8 cellular contexts compared by ENCODE assay signal in genomic region chr19:1261512-1261862, GRCh38. TPM values are rescaled to one million over a fixed set of nuclear protein-coding genes. Genes with fewer than 3 reads are reported as not detected.
DNase-seq lines count a peak whose midpoint lies in the region; ATAC-seq and TF ChIP-seq lines count a peak whose summit lies in the region.

No MANE protein-coding gene starts in this region.

- peaks cover 63% of the 10 kb centered on the region for H3K4me1 ChIP-seq in effector memory CD4-positive, alpha-beta T cell (ENCODE audit: control insufficient read depth, insufficient read depth, low read length, poor library complexity, severe bottlenecking)

- H3K9me2 ChIP-seq in neural cell (ENCODE audit: insufficient read depth, low read length) = no peaks in the 10 kb centered on the region

- H3K79me2 ChIP-seq in neural cell (replicated peaks; ENCODE audit: insufficient read depth, low read length) = peaks cover 35% of the 10 kb centered on the region

- TF ChIP-seq CTCF in GM12872 (IDR thresholded peaks at IDR 0.05; ENCODE audit: insufficient read depth, low read depth, low read length) (peak; percentile 39; the same call in 2 of the 3 replicates), neural cell (IDR thresholded peaks at IDR 0.05; ENCODE audit: poor library complexity, severe bottlenecking) (peak; percentile 51)

- H3K27ac ChIP-seq in effector memory CD4-positive, alpha-beta T cell (ENCODE audit: insufficient read depth, low read length, poor library complexity, severe bottlenecking) = peak overlapping the region; percentile 97
- peak overlapping the region; percentile 98 for H3K27ac ChIP-seq in neural cell (ENCODE audit: low read length)

- peak overlapping the region; percentile 94 for H3K4me2 ChIP-seq in neural cell (ENCODE audit: low read length)

- TF ChIP-seq EP300 in neural cell (conservative IDR thresholded peaks at IDR 0.05; ENCODE audit: poor library complexity, severe bottlenecking) = no peak

- no peaks in the 10 kb centered on the region for H3K27me3 ChIP-seq in effector memory CD4-positive, alpha-beta T cell (replicated peaks; ENCODE audit: control insufficient read depth, insufficient read depth, low read length, poor library complexity, severe bottlenecking)
- H3K27me3 ChIP-seq in neural cell (ENCODE audit: insufficient read depth, low read depth, low read length) = no peaks in the 10 kb centered on the region

- H3K9ac ChIP-seq in neural cell (ENCODE audit: low read length) = peak overlapping the region; percentile 95

- no peaks in the 10 kb centered on the region for H3K9me3 ChIP-seq in effector memory CD4-positive, alpha-beta T cell (ENCODE audit: control insufficient read depth, low read length)
- no peaks in the 10 kb centered on the region for H3K9me3 ChIP-seq in neural cell (ENCODE audit: low read length)

- DNase-seq in OCI-M1 (lab: John Stamatoyannopoulos, UW) (peak; percentile 28), cerebellar nuclear complex (lab: John Stamatoyannopoulos, UW) (no peak), anterior cingulate cortex (lab: John Stamatoyannopoulos, UW) (no peak)
- DNase-seq in effector memory CD4-positive, alpha-beta T cell = no peak

- no peaks in the 10 kb centered on the region for H4K20me1 ChIP-seq in neural cell (ENCODE audit: insufficient read depth)

- H3K4me3 ChIP-seq in effector memory CD4-positive, alpha-beta T cell (ENCODE audit: insufficient read depth, low read depth, low read length, poor library complexity, severe bottlenecking) = peak overlapping the region; percentile 74
- peak overlapping the region; percentile 83 for H3K4me3 ChIP-seq in neural cell (ENCODE audit: low read length)

- no peaks in the 10 kb centered on the region for H3F3A ChIP-seq in neural cell (ENCODE audit: insufficient read depth, low read length, poor library complexity, severe bottlenecking)

- peak overlapping the region; percentile 49 for H2AFZ ChIP-seq in neural cell (ENCODE audit: low read depth, low read length)

- peaks cover 19% of the 10 kb centered on the region for H3K36me3 ChIP-seq in effector memory CD4-positive, alpha-beta T cell (ENCODE audit: control insufficient read depth, insufficient read depth, low read length)
- H3K36me3 ChIP-seq in neural cell (ENCODE audit: insufficient read depth, low read length) = no peaks in the 10 kb centered on the region

- no peak for ATAC-seq in HG03039 (IDR thresholded peaks at IDR 0.05; ENCODE audit: unreplicated experiment)
- ATAC-seq in GM18868 (IDR thresholded peaks at IDR 0.05; ENCODE audit: unreplicated experiment) = no peak

- TF ChIP-seq RAD21 in neural cell (conservative IDR thresholded peaks at IDR 0.05) = no peak

TF ChIP-seq in neural cell, 6 proteins besides CTCF, POLR2A, EP300 and RAD21:
- TF ChIP-seq POLR2AphosphoS5 (IDR thresholded peaks at IDR 0.05) = no peak
- no peak for TF ChIP-seq EZH2 (IDR thresholded peaks at IDR 0.05; ENCODE audit: borderline replicate concordance, insufficient read depth, low read length, poor library complexity, severe bottlenecking)
- no peak for TF ChIP-seq SMC3 (conservative IDR thresholded peaks at IDR 0.05; ENCODE audit: poor library complexity)
- TF ChIP-seq TAF1 (IDR thresholded peaks at IDR 0.05; ENCODE audit: low read depth) = no peak
- no peak for TF ChIP-seq MXI1 (conservative IDR thresholded peaks at IDR 0.05; ENCODE audit: poor library complexity, severe bottlenecking)
- no peak for TF ChIP-seq REST (IDR thresholded peaks at IDR 0.05; ENCODE audit: borderline replicate concordance)

RNA-seq across cellular contexts. Expression of gene CIRBP, which starts 7.6 kb away (rescaled TPM):
- polyA plus RNA-seq in neural cell = 1,663 and 1,665 TPM in 2 replicates
- 542 and 651 TPM in 2 replicates for polyA minus RNA-seq in neural cell

RNA-seq across cellular contexts. Expression of gene MIDN, which starts 13.1 kb away (rescaled TPM):
- 24.8 and 28.3 TPM in 2 replicates for polyA plus RNA-seq in neural cell
- polyA minus RNA-seq in neural cell = 56.4 and 57.9 TPM in 2 replicates

RNA-seq across cellular contexts. Expression of gene FAM174C, which starts 13.8 kb away (rescaled TPM):
- polyA plus RNA-seq in neural cell = 21.7 and 28.4 TPM in 2 replicates
- polyA minus RNA-seq in neural cell = 5.1 and 7.5 TPM in 2 replicates

RNA-seq across cellular contexts. Expression of gene ATP5F1D, which starts 19.9 kb away (rescaled TPM):
- polyA plus RNA-seq in neural cell = 22.8 and 47.8 TPM in 2 replicates
- 9.0 and 13.3 TPM in 2 replicates for polyA minus RNA-seq in neural cell

RNA-seq across cellular contexts. Expression of gene CBARP, which starts 23.7 kb away (rescaled TPM):
- 18.2 and 24.5 TPM in 2 replicates for polyA plus RNA-seq in neural cell
- 16.6 and 21.7 TPM in 2 replicates for polyA minus RNA-seq in neural cell
